ENCODE assay signal across 1 cellular context in genomic region chr1:247210062-247210385, GRCh38.
TF ChIP-seq lines count a peak whose summit lies in the region.

No MANE protein-coding gene starts in this region.

TF ChIP-seq in GM12878, 131 proteins besides CTCF, POLR2A, EP300 and RAD21 (continued from another document):
- TF ChIP-seq ZBTB4 (CRISPR knock-in tag; IDR thresholded peaks at IDR 0.05) (no peak), ASH2L (IDR thresholded peaks at IDR 0.05; ENCODE audit: borderline replicate concordance, low read depth) (no peak), CBX5 (IDR thresholded peaks at IDR 0.05; ENCODE audit: low read depth) (no peak), ZBTB33 (IDR thresholded peaks at IDR 0.05) (no peak), LARP7 (IDR thresholded peaks at IDR 0.05) (no peak), FOS (IDR thresholded peaks at IDR 0.05; ENCODE audit: borderline replicate concordance, extremely low read depth, insufficient read length) (no peak), ATF7 (IDR thresholded peaks at IDR 0.05; ENCODE audit: low read depth) (no peak), SPI1 (IDR thresholded peaks at IDR 0.05; ENCODE audit: borderline replicate concordance, insufficient read depth, low read depth, low read length) (no peak)
